In the genomic region with DNA sequence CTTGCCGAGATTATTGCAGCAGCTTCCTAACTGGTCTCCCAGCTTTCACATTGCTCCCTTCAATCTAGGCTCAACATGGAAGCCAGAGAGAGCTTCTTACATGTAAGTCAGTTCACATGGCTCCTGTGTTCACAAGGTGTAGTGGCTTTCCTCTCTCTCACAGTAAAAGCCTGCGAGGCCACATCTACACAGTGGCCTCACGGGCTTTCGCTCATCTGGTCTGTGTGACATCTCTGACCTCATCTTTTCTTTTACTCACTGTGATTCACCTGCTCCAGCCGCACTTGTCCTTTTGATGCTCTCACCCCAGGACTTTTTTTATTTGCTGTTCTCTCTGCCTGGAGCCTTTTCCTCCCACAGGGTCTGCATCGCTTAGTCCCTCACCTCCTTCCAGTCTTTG, we compare ENCODE assay signal across 21 cellular contexts.
DNase-seq lines count a peak whose midpoint lies in the region; ATAC-seq and TF ChIP-seq lines count a peak whose summit lies in the region.
"Had no signal": no experiment of that assay in that cellular context is flagged by ENCODE, and none has a peak within 500 bp of the region (broad histone marks: within the 10 kb centered on the region; RNA-seq: fewer than 3 reads in every experiment).

No MANE protein-coding gene starts in this region.

- no peak overlapping the region for H3K4me3 Mint-ChIP-seq in GM23338
- H3K4me3 Mint-ChIP-seq: CD4-positive, alpha-beta memory T cell; T-cell had no signal

- peak overlapping the region; percentile 4; the same call in 1 of the 2 replicates for H3K27ac Mint-ChIP-seq in GM23338
- H3K27ac Mint-ChIP-seq: CD4-positive, alpha-beta memory T cell; T-cell had no signal

- no peak for ATAC-seq in GM23338
- ATAC-seq in HG02852 (IDR thresholded peaks at IDR 0.05; ENCODE audit: unreplicated experiment), result no peak
- ATAC-seq in HG02885 (IDR thresholded peaks at IDR 0.05; ENCODE audit: poor library complexity, unreplicated experiment), result no peak
- ATAC-seq: SK-N-SH treated with all-trans-retinoic acid at 6 μM for 48 hours, T-cell had no signal

- no peak for TF ChIP-seq CTCF in GM23338 (conservative IDR thresholded peaks at IDR 0.05; ENCODE audit: low read depth in 2 of 2)

- H3K36me3 ChIP-seq in GM23338 (ENCODE audit: insufficient read depth) (no peaks in the 10 kb centered on the region), iPS-18a (ENCODE audit: control insufficient read depth, low read depth, low read length) (no peaks in the 10 kb centered on the region)
- H3K36me3 ChIP-seq: BLaER1 had no signal

- H3K4me1 ChIP-seq in GM23338 (ENCODE audit: insufficient read depth) (peaks cover 4% of the 10 kb centered on the region; the same call in 1 of the 2 replicates), iPS-18a (ENCODE audit: control insufficient read depth, low read depth, low read length) (no peaks in the 10 kb centered on the region)
- H3K4me1 ChIP-seq: BLaER1 had no signal

- H3K4me1 Mint-ChIP-seq in GM23338, result peaks cover 20% of the 10 kb centered on the region

- H2AFZ ChIP-seq in GM23338, result peak overlapping the region; percentile 74
- H2AFZ ChIP-seq: GM23248 had no signal

- no peak overlapping the region for H3K4me3 ChIP-seq in GM23338
- H3K4me3 ChIP-seq in iPS-18a (ENCODE audit: low read length), result no peak overlapping the region
- H3K4me3 ChIP-seq: BLaER1, GM23248 had no signal

- no peaks in the 10 kb centered on the region for H3K36me3 Mint-ChIP-seq in GM23338 (ENCODE audit: low read depth)
- H3K36me3 Mint-ChIP-seq: CD4-positive, alpha-beta memory T cell; T-cell had no signal

- H3K27me3 ChIP-seq in GM23338 (ENCODE audit: insufficient read depth), result no peaks in the 10 kb centered on the region
- no peaks in the 10 kb centered on the region for H3K27me3 ChIP-seq in iPS-18a (ENCODE audit: control insufficient read depth, insufficient read depth, low read length)
- H3K27me3 ChIP-seq: BLaER1 had no signal

- no peaks in the 10 kb centered on the region for H3K9me2 ChIP-seq in GM23338 (ENCODE audit: insufficient read depth)

- H4K20me1 ChIP-seq in GM23338 (replicated peaks; ENCODE audit: insufficient read depth), result no peaks in the 10 kb centered on the region
- H4K20me1 ChIP-seq: BLaER1 had no signal

- H3K9me3 ChIP-seq in iPS-18a (ENCODE audit: control insufficient read depth, low read depth, low read length), result no peaks in the 10 kb centered on the region
- H3K9me3 ChIP-seq: BLaER1 had no signal

- no peaks in the 10 kb centered on the region for H3K9me3 Mint-ChIP-seq in GM23338

- DNase-seq in COLO668 (lab: John Stamatoyannopoulos, UW; ENCODE audit: unreplicated experiment), result peak; percentile 23
- DNase-seq in GM23338 (ENCODE audit: low spot score), result no peak
- DNase-seq in RKO (ENCODE audit: low spot score), result peak; percentile 36
- DNase-seq in NCI-H526 treated with DMSO at 0.1 percent for 48 hours (lab: John Stamatoyannopoulos, UW), result no peak
- no peak for DNase-seq in stimulated activated naive CD4-positive, alpha-beta T cell treated with Interleukin-2 at 50 U/mL for 16 hours (lab: John Stamatoyannopoulos, UW)
- DNase-seq: Calu3; CD4-positive, alpha-beta memory T cell; GM23248; IMR-90; NCI-H1436; NCI-H2081; NCI-H748 treated with DMSO at 0.1 percent for 48 hours; OCI-M1; RPMI8226; SHP77 treated with DMSO at 0.1 percent for 48 hours; T-cell had no signal

- H3K27me3 Mint-ChIP-seq in GM23338 (ENCODE audit: insufficient read depth, low read depth, poor library complexity), result no peaks in the 10 kb centered on the region
- H3K27me3 Mint-ChIP-seq: CD4-positive, alpha-beta memory T cell had no signal

- H3K4me2 ChIP-seq in GM23338, result no peak overlapping the region
- H3K4me2 ChIP-seq: BLaER1 had no signal

- no peak overlapping the region for H3K9ac ChIP-seq in iPS-18a (ENCODE audit: low read length)
- H3K9ac ChIP-seq: BLaER1, GM23248 had no signal

- no peaks in the 10 kb centered on the region for H3K79me2 ChIP-seq in GM23338 (replicated peaks; ENCODE audit: insufficient read depth)

- no peaks in the 10 kb centered on the region for H3F3A ChIP-seq in GM23338 (replicated peaks; ENCODE audit: low read depth)

- no peak overlapping the region for H3K27ac ChIP-seq in GM23338 (ENCODE audit: low read depth)
- peak overlapping the region; percentile 37 for H3K27ac ChIP-seq in iPS-18a (ENCODE audit: low read length)
- H3K27ac ChIP-seq: BLaER1, GM23248 had no signal

TF ChIP-seq in GM23338, 12 proteins besides CTCF, POLR2A, EP300 and RAD21 (continues in another document):
- TF ChIP-seq ZNF331 (CRISPR knock-in tag; IDR thresholded peaks at IDR 0.05; ENCODE audit: low read depth), result no peak
- no peak for TF ChIP-seq NANOG (IDR thresholded peaks at IDR 0.05; ENCODE audit: borderline replicate concordance)
- TF ChIP-seq EZH2phosphoT487 (IDR thresholded peaks at IDR 0.05; ENCODE audit: unreplicated experiment), result no peak
- TF ChIP-seq, protein P1, sequence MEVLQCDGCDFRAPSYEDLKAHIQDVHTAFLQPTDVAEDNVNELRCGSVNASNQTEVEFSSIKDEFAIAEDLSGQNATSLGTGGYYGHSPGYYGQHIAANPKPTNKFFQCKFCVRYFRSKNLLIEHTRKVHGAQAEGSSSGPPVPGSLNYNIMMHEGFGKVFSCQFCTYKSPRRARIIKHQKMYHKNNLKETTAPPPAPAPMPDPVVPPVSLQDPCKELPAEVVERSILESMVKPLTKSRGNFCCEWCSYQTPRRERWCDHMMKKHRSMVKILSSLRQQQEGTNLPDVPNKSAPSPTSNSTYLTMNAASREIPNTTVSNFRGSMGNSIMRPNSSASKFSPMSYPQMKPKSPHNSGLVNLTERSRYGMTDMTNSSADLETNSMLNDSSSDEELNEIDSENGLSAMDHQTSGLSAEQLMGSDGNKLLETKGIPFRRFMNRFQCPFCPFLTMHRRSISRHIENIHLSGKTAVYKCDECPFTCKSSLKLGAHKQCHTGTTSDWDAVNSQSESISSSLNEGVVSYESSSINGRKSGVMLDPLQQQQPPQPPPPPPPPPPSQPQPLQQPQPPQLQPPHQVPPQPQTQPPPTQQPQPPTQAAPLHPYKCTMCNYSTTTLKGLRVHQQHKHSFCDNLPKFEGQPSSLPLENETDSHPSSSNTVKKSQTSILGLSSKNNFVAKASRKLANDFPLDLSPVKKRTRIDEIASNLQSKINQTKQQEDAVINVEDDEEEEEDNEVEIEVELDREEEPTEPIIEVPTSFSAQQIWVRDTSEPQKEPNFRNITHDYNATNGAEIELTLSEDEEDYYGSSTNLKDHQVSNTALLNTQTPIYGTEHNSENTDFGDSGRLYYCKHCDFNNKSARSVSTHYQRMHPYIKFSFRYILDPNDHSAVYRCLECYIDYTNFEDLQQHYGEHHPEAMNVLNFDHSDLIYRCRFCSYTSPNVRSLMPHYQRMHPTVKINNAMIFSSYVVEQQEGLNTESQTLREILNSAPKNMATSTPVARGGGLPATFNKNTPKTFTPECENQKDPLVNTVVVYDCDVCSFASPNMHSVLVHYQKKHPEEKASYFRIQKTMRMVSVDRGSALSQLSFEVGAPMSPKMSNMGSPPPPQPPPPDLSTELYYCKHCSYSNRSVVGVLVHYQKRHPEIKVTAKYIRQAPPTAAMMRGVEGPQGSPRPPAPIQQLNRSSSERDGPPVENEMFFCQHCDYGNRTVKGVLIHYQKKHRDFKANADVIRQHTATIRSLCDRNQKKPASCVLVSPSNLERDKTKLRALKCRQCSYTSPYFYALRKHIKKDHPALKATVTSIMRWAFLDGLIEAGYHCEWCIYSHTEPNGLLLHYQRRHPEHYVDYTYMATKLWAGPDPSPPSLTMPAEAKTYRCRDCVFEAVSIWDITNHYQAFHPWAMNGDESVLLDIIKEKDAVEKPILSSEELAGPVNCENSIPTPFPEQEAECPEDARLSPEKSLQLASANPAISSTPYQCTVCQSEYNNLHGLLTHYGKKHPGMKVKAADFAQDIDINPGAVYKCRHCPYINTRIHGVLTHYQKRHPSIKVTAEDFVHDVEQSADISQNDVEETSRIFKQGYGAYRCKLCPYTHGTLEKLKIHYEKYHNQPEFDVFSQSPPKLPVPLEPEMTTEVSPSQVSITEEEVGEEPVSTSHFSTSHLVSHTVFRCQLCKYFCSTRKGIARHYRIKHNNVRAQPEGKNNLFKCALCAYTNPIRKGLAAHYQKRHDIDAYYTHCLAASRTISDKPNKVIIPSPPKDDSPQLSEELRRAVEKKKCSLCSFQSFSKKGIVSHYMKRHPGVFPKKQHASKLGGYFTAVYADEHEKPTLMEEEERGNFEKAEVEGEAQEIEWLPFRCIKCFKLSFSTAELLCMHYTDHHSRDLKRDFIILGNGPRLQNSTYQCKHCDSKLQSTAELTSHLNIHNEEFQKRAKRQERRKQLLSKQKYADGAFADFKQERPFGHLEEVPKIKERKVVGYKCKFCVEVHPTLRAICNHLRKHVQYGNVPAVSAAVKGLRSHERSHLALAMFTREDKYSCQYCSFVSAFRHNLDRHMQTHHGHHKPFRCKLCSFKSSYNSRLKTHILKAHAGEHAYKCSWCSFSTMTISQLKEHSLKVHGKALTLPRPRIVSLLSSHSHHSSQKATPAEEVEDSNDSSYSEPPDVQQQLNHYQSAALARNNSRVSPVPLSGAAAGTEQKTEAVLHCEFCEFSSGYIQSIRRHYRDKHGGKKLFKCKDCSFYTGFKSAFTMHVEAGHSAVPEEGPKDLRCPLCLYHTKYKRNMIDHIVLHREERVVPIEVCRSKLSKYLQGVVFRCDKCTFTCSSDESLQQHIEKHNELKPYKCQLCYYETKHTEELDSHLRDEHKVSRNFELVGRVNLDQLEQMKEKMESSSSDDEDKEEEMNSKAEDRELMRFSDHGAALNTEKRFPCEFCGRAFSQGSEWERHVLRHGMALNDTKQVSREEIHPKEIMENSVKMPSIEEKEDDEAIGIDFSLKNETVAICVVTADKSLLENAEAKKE (CRISPR knock-in tag; IDR thresholded peaks at IDR 0.05), result no peak
- TF ChIP-seq, protein P2, sequence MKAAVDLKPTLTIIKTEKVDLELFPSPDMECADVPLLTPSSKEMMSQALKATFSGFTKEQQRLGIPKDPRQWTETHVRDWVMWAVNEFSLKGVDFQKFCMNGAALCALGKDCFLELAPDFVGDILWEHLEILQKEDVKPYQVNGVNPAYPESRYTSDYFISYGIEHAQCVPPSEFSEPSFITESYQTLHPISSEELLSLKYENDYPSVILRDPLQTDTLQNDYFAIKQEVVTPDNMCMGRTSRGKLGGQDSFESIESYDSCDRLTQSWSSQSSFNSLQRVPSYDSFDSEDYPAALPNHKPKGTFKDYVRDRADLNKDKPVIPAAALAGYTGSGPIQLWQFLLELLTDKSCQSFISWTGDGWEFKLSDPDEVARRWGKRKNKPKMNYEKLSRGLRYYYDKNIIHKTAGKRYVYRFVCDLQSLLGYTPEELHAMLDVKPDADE (IDR thresholded peaks at IDR 0.05), result no peak
- no peak for TF ChIP-seq EZH2 (IDR thresholded peaks at IDR 0.05; ENCODE audit: low read depth, unreplicated experiment)
- TF ChIP-seq JUNB (IDR thresholded peaks at IDR 0.05; ENCODE audit: unreplicated experiment), result no peak

Comparison
In these comparisons a context has a peak if more than half of its experiments do, and no peak if none do; other contexts are left out.
1. DNase-seq: peak in COLO668 (single experiment) and RKO (single experiment); none in GM23338 (single experiment), NCI-H526 treated with DMSO at 0.1 percent for 48 hours (single experiment) and stimulated activated naive CD4-positive, alpha-beta T cell treated with Interleukin-2 at 50 U/mL for 16 hours (single experiment).